In the genomic region with DNA sequence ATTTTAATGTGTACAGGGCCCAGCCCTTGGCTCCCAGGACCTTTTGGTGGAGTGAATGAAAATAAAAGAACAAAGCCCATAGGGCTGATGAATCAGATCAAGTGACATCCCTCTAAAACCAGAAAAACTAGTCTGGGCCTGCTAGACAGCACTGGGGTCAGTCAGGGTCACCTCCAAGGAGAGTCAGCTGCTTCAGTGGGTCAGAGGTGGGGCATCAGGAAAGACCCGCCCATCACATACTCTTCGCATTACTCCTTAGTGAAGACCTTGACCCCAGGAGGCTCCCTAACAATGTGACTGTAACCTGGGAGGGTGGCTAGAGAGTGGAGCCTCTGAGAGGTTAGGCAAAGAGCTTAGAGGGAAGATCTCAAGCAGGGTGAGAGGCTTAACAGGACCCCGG, we compare ENCODE assay signal across 1 cellular context.
TF ChIP-seq lines count a peak whose summit lies in the region.

No MANE protein-coding gene starts in this region.

TF ChIP-seq in HCT116, 20 proteins besides CTCF, POLR2A, EP300 and RAD21:
- no peak for TF ChIP-seq ZFX (IDR thresholded peaks at IDR 0.05)
- peak; percentile 94 for TF ChIP-seq SP1 (IDR thresholded peaks at IDR 0.05; ENCODE audit: low read depth)
- 0 out of 2 replicates have a peak, but pooled peaks have one; percentile 33 for TF ChIP-seq SIN3A (IDR thresholded peaks at IDR 0.05; ENCODE audit: low read depth)
- peak; percentile 76; the same call in 1 of the 2 replicates for TF ChIP-seq CBX3 (IDR thresholded peaks at IDR 0.05; ENCODE audit: low read depth)
- TF ChIP-seq, protein P1, sequence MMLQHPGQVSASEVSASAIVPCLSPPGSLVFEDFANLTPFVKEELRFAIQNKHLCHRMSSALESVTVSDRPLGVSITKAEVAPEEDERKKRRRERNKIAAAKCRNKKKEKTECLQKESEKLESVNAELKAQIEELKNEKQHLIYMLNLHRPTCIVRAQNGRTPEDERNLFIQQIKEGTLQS (IDR thresholded peaks at IDR 0.05) = no peak
- TF ChIP-seq, protein P2, sequence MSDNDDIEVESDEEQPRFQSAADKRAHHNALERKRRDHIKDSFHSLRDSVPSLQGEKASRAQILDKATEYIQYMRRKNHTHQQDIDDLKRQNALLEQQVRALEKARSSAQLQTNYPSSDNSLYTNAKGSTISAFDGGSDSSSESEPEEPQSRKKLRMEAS (IDR thresholded peaks at IDR 0.05) = peak; percentile 48; the same call in 1 of the 2 replicates
- TF ChIP-seq POLR2AphosphoS5 (IDR thresholded peaks at IDR 0.05; ENCODE audit: low read depth, low read length) = peak; percentile 51; the same call in 1 of the 2 replicates
- peak; percentile 70 for TF ChIP-seq FOSL1 (IDR thresholded peaks at IDR 0.05; ENCODE audit: low read depth)
- TF ChIP-seq CEBPB (IDR thresholded peaks at IDR 0.05; ENCODE audit: low read depth) = no peak; the same call in 1 of the 2 replicates
- TF ChIP-seq JUND (IDR thresholded peaks at IDR 0.05) = peak; percentile 77
